In genomic region chr14:89243286-89243685, GRCh38 we compare ENCODE assay signal across 20 cellular contexts.
DNase-seq lines count a peak whose midpoint lies in the region; ATAC-seq, FAIRE-seq and TF ChIP-seq lines count a peak whose summit lies in the region.
"Had no signal": no experiment of that assay in that cellular context is flagged by ENCODE, and none has a peak within 500 bp of the region (broad histone marks: within the 10 kb centered on the region; RNA-seq: fewer than 3 reads in every experiment).

No MANE protein-coding gene starts in this region.

- H3K4me1 ChIP-seq in BLaER1 (peaks cover 76% of the 10 kb centered on the region), ascending aorta (peaks cover 0 to 26% of the 10 kb centered on the region in 2 donors), rectal smooth muscle tissue (ENCODE audit: control insufficient read depth, insufficient read depth, low read length) (peaks cover 7% of the 10 kb centered on the region)

- DNase-seq in ascending aorta (ENCODE audit: low spot score in 2 of 2) = peak in 1 of 2 donors; percentile 27
- DNase-seq in left cardiac atrium = no peak
- DNase-seq in UCSD-AML1 (lab: John Stamatoyannopoulos, UW; ENCODE audit: unreplicated experiment) = no peak
- no peak for DNase-seq in H54 (ENCODE audit: insufficient read length, low spot score)
- no peak for DNase-seq in brain microvascular endothelial cell
- DNase-seq: activated CD4-positive, alpha-beta T cell treated with anti-CD3 and anti-CD28 coated beads, Interleukin-2, amount 10 ng/mL, durations not matched to agents 24 days and 14 days; activated naive CD8-positive, alpha-beta T cell treated with anti-CD3 and anti-CD28 coated beads for 36 hours; GM23248; Kasumi-1; mucosa of descending colon; NCI-H1048; NCI-H2227 treated with DMSO at 0.1 percent for 48 hours; NCI-H82; PC-9; T-helper 1 cell had no signal

- H3K36me3 ChIP-seq in BLaER1 (peaks cover 15% of the 10 kb centered on the region; the same call in 1 of the 2 replicates), ascending aorta (no peaks in the 10 kb centered on the region), rectal smooth muscle tissue (ENCODE audit: control insufficient read depth, insufficient read depth, low read length) (no peaks in the 10 kb centered on the region), brain microvascular endothelial cell (replicated peaks) (no peaks in the 10 kb centered on the region)
- H3K36me3 ChIP-seq: suprapubic skin had no signal

- H4K20me1 ChIP-seq in BLaER1 = peaks cover 75% of the 10 kb centered on the region

- H3K9ac ChIP-seq in BLaER1 = peak overlapping the region; percentile 30; the same call in 1 of the 2 replicates
- no peak overlapping the region for H3K9ac ChIP-seq in rectal smooth muscle tissue (ENCODE audit: low read length)
- H3K9ac ChIP-seq: GM23248 had no signal

- TF ChIP-seq POLR2A in H54 (IDR thresholded peaks at IDR 0.05; ENCODE audit: low read depth, low read length) = no peak

- no peak for FAIRE-seq in H54 (lab: Jason Lieb, UNC)
- FAIRE-seq: colon had no signal

- TF ChIP-seq CTCF in ascending aorta (IDR thresholded peaks at IDR 0.05) (no peak), brain microvascular endothelial cell (IDR thresholded peaks at IDR 0.05; ENCODE audit: low read depth, low read length, missing control alignments) (no peak)

- H3K27ac ChIP-seq in BLaER1 = peak overlapping the region; percentile 40; the same call in 1 of the 2 replicates
- H3K27ac ChIP-seq in ascending aorta = peak overlapping the region; percentile 46 to 65
- H3K27ac ChIP-seq in rectal smooth muscle tissue (ENCODE audit: low read depth, low read length) = peak overlapping the region; percentile 6
- no peak overlapping the region for H3K27ac ChIP-seq in brain microvascular endothelial cell
- H3K27ac ChIP-seq: GM23248, PC-9, suprapubic skin had no signal

- H3K9me3 ChIP-seq in BLaER1 (no peaks in the 10 kb centered on the region), ascending aorta (no peaks in the 10 kb centered on the region)
- H3K9me3 ChIP-seq: mucosa of descending colon, suprapubic skin had no signal

- no peaks in the 10 kb centered on the region for H3K27me3 ChIP-seq in BLaER1
- no peaks in the 10 kb centered on the region for H3K27me3 ChIP-seq in ascending aorta
- H3K27me3 ChIP-seq in rectal smooth muscle tissue (ENCODE audit: control insufficient read depth, insufficient read depth, low read length) = no peaks in the 10 kb centered on the region
- no peaks in the 10 kb centered on the region for H3K27me3 ChIP-seq in brain microvascular endothelial cell (replicated peaks)
- H3K27me3 ChIP-seq: suprapubic skin had no signal

- intact Hi-C loops in ascending aorta (cut with DNase I) (loop anchor here (5.0 kb wide), 2 partner anchors 174 to 664 kb away; partner anchors contain the start of gene FOXN3), left cardiac atrium (cut with DNase I) (no loop called here)

- H3K4me3 ChIP-seq in BLaER1 (no peak overlapping the region), ascending aorta (peak overlapping the region; percentile 12 to 39), rectal smooth muscle tissue (ENCODE audit: low read length) (no peak overlapping the region), brain microvascular endothelial cell (ENCODE audit: low read depth, low read length) (no peak overlapping the region)
- H3K4me3 ChIP-seq: GM23248, mucosa of descending colon, PC-9, suprapubic skin had no signal

- peak overlapping the region; percentile 82 for H3K4me2 ChIP-seq in BLaER1
- H3K4me2 ChIP-seq: PC-9 had no signal

- in situ Hi-C loops in brain microvascular endothelial cell (cut with HindIII; ENCODE audit: low pct_ligation_motif_present, low sequenced_read_pairs) = no loop called here

- ATAC-seq in left cardiac atrium (peak; percentile 11 to 27), HG02840 (IDR thresholded peaks at IDR 0.05; ENCODE audit: low FRiP score, unreplicated experiment) (no peak)
- ATAC-seq: mucosa of descending colon had no signal

Comparison
In these comparisons a context has a peak if more than half of its experiments do, and no peak if none do; other contexts are left out.
1. H3K4me3 ChIP-seq: peak in ascending aorta (2 of 2); none in BLaER1 (single experiment), rectal smooth muscle tissue (single experiment) and brain microvascular endothelial cell (single experiment).